In genomic region chr17:80245566-80246265, GRCh38 we compare ENCODE assay signal across 28 cellular contexts.
"Had no signal": no experiment of that assay in that cellular context is flagged by ENCODE, and none has a peak within 500 bp of the region (broad histone marks: within the 10 kb centered on the region; RNA-seq: fewer than 3 reads in every experiment).

No MANE protein-coding gene starts in this region.

- H3K4me1 ChIP-seq: ascending aorta, tibial nerve had no signal

- H3K4me1 Mint-ChIP-seq: activated CD4-positive, alpha-beta T cell treated with anti-CD3 and anti-CD28 coated beads for 36 hours; activated naive CD4-positive, alpha-beta T cell treated with anti-CD3 and anti-CD28 coated beads, Interleukin-2, amount 10 ng/mL, durations not matched to agents 7 days and 5 days; activated naive CD8-positive, alpha-beta T cell treated with anti-CD3 and anti-CD28 coated beads, Interleukin-2, amount 10 ng/mL, durations not matched to agents 7 days and 5 days; brain; mesothelial cell of epicardium; naive thymus-derived CD8-positive, alpha-beta T cell had no signal

- H3K9me3 ChIP-seq: ascending aorta, gastrocnemius medialis, neutrophil, ovary, tibial nerve had no signal

- DNase-seq: activated CD4-positive, alpha-beta T cell treated with anti-CD3 and anti-CD28 coated beads for 36 hours; activated CD4-positive, CD25-positive, alpha-beta regulatory T cell; activated CD8-positive, alpha-beta T cell treated with anti-CD3 and anti-CD28 coated beads, Interleukin-2, amount 10 ng/mL, durations not matched to agents 7 days and 5 days; activated effector memory CD4-positive, alpha-beta T cell treated with anti-CD3 and anti-CD28 coated beads, Interleukin-2, amount 50 U/mL, for 16 hours; activated naive CD4-positive, alpha-beta T cell treated with anti-CD3 and anti-CD28 coated beads, Interleukin-2, amount 10 ng/mL, durations not matched to agents 7 days and 5 days; activated naive CD8-positive, alpha-beta T cell treated with anti-CD3 and anti-CD28 coated beads, Interleukin-2, amount 10 ng/mL, durations not matched to agents 7 days and 5 days; cerebellar nuclear complex; dorsolateral prefrontal cortex; effector memory CD4-positive, alpha-beta T cell; erythroblast; gastrocnemius medialis; glutamatergic neuron; ovary; retina; stimulated activated naive CD4-positive, alpha-beta T cell treated with Interleukin-2 at 50 U/mL for 16 hours; T-helper 1 cell had no signal

- H3K4me3 Mint-ChIP-seq: activated CD4-positive, alpha-beta T cell treated with anti-CD3 and anti-CD28 coated beads for 36 hours; activated CD8-positive, alpha-beta T cell treated with anti-CD3 and anti-CD28 coated beads, Interleukin-2, amount 10 ng/mL, durations not matched to agents 7 days and 5 days; activated naive CD4-positive, alpha-beta T cell treated with anti-CD3 and anti-CD28 coated beads, Interleukin-2, amount 10 ng/mL, durations not matched to agents 7 days and 5 days; activated naive CD8-positive, alpha-beta T cell treated with anti-CD3 and anti-CD28 coated beads, Interleukin-2, amount 10 ng/mL, durations not matched to agents 7 days and 5 days; brain; mesothelial cell of epicardium; naive thymus-derived CD8-positive, alpha-beta T cell; T-helper 2 cell treated with Interferon-gamma antibody and Interleukin-4, amounts not matched to agents 5 μg/mL and 100 μg/mL, for 36 hours had no signal

- H3K36me3 ChIP-seq: neutrophil had no signal

- H3K27ac Mint-ChIP-seq: activated CD4-positive, alpha-beta T cell treated with anti-CD3 and anti-CD28 coated beads for 36 hours; activated naive CD4-positive, alpha-beta T cell treated with anti-CD3 and anti-CD28 coated beads, Interleukin-2, amount 10 ng/mL, durations not matched to agents 7 days and 5 days; activated naive CD8-positive, alpha-beta T cell treated with anti-CD3 and anti-CD28 coated beads, Interleukin-2, amount 10 ng/mL, durations not matched to agents 7 days and 5 days; mesothelial cell of epicardium; naive thymus-derived CD8-positive, alpha-beta T cell; T-helper 2 cell treated with Interferon-gamma antibody and Interleukin-4, amounts not matched to agents 5 μg/mL and 100 μg/mL, for 36 hours had no signal

- FAIRE-seq: islet of Langerhans had no signal

- H3K9me3 Mint-ChIP-seq: activated naive CD4-positive, alpha-beta T cell treated with anti-CD3 and anti-CD28 coated beads, Interleukin-2, amount 10 ng/mL, durations not matched to agents 7 days and 5 days; activated naive CD8-positive, alpha-beta T cell treated with anti-CD3 and anti-CD28 coated beads, Interleukin-2, amount 10 ng/mL, durations not matched to agents 7 days and 5 days; brain; mesothelial cell of epicardium; naive thymus-derived CD8-positive, alpha-beta T cell; T-helper 2 cell treated with Interferon-gamma antibody and Interleukin-4, amounts not matched to agents 5 μg/mL and 100 μg/mL, for 36 hours had no signal

- H3K27ac ChIP-seq: ascending aorta, cardiac muscle cell, coronary artery, dorsolateral prefrontal cortex, gastrocnemius medialis, neutrophil, ovary had no signal

- H3K27me3 Mint-ChIP-seq: activated CD4-positive, alpha-beta T cell treated with anti-CD3 and anti-CD28 coated beads for 36 hours; activated naive CD4-positive, alpha-beta T cell treated with anti-CD3 and anti-CD28 coated beads, Interleukin-2, amount 10 ng/mL, durations not matched to agents 7 days and 5 days; activated naive CD8-positive, alpha-beta T cell treated with anti-CD3 and anti-CD28 coated beads, Interleukin-2, amount 10 ng/mL, durations not matched to agents 7 days and 5 days; naive thymus-derived CD8-positive, alpha-beta T cell; progenitor cell of endocrine pancreas had no signal

- H3K4me3 ChIP-seq: ascending aorta, cardiac muscle cell, coronary artery, dorsolateral prefrontal cortex, gastrocnemius medialis, ovary, tibial nerve had no signal

- ATAC-seq: activated CD4-positive, alpha-beta T cell treated with anti-CD3 and anti-CD28 coated beads for 36 hours; activated CD8-positive, alpha-beta T cell treated with anti-CD3 and anti-CD28 coated beads, Interleukin-2, amount 10 ng/mL, durations not matched to agents 7 days and 5 days; gastrocnemius medialis; left ventricle myocardium superior; naive thymus-derived CD8-positive, alpha-beta T cell had no signal

- H3K27me3 ChIP-seq: ascending aorta, cardiac muscle cell, dorsolateral prefrontal cortex, gastrocnemius medialis, ovary, tibial nerve had no signal

- H3K36me3 Mint-ChIP-seq: activated naive CD4-positive, alpha-beta T cell treated with anti-CD3 and anti-CD28 coated beads, Interleukin-2, amount 10 ng/mL, durations not matched to agents 7 days and 5 days; activated naive CD8-positive, alpha-beta T cell treated with anti-CD3 and anti-CD28 coated beads, Interleukin-2, amount 10 ng/mL, durations not matched to agents 7 days and 5 days had no signal
